ENCODE assay signal across 28 cellular contexts in genomic region chr15:47918877-47919276, GRCh38.
"Had no signal": no experiment of that assay in that cellular context is flagged by ENCODE, and none has a peak within 500 bp of the region (broad histone marks: within the 10 kb centered on the region; RNA-seq: fewer than 3 reads in every experiment).

No MANE protein-coding gene starts in this region.

- H2AFZ ChIP-seq: neural progenitor cell, parathyroid adenoma had no signal

- ATAC-seq: natural killer cell; psoas muscle; right cardiac atrium; sciatic nerve; stimulated activated memory B cell treated with anti-CD40 and anti-IgM and Interleukin-4, amounts not matched to agents 10 μg/mL and 1 μg/mL and 100 μg/mL, for 72 hours; stimulated activated naive CD8-positive, alpha-beta T cell treated with anti-CD3 and anti-CD28 coated beads, Interleukin-15, amount 100 ng/mL, for 72 hours; stimulated activated naive CD8-positive, alpha-beta T cell treated with anti-CD3 and anti-CD28 coated beads, Interleukin-15, Interleukin-2, amounts not matched to agents 100 U/mL and 50 U/mL, for 24 hours; upper lobe of right lung had no signal

- H3K27me3 ChIP-seq: neural progenitor cell, ovary, spleen, testis, tibial artery, transverse colon, upper lobe of right lung, uterus had no signal

- H3K79me2 ChIP-seq: parathyroid adenoma had no signal

- H3K9me3 ChIP-seq: ovary, psoas muscle, spleen, suprapubic skin, testis, tibial artery, transverse colon, upper lobe of right lung, uterus had no signal

- H3K4me2 ChIP-seq: neural progenitor cell, smooth muscle cell had no signal

- H3K36me3 ChIP-seq: neural progenitor cell, ovary, spleen, suprapubic skin, tibial artery, transverse colon, upper lobe of right lung, uterus had no signal

- H3K27ac ChIP-seq: neural progenitor cell, ovary, parathyroid adenoma, psoas muscle, skin epidermis, spleen, suprapubic skin, testis, tibial artery, transverse colon, upper lobe of right lung, uterus had no signal

- H3K4me1 ChIP-seq: neural progenitor cell, parathyroid adenoma, psoas muscle, spleen, suprapubic skin, testis, tibial artery, transverse colon, upper lobe of right lung, uterus had no signal

- H3K4me3 ChIP-seq: neural progenitor cell, ovary, psoas muscle, skin epidermis, smooth muscle cell, spleen, suprapubic skin, testis, tibial artery, transverse colon, upper lobe of right lung, uterus had no signal

- H3K9ac ChIP-seq: neural progenitor cell, parathyroid adenoma had no signal

- DNase-seq: natural killer cell; occipital lobe; ovary; posterior cingulate gyrus; psoas muscle; right cardiac atrium; spleen; stimulated activated CD4-positive, alpha-beta T cell treated with anti-CD3 and anti-CD28 coated beads, Interleukin-12 subunit alpha, Interleukin-12 subunit beta, amount 100 ng/mL, for 4 hours; stimulated activated CD4-positive, alpha-beta T cell treated with anti-CD3 and anti-CD28 coated beads, Interleukin-1b, Interleukin-23, amount 100 ng/mL, for 48 hours; stimulated activated CD4-positive, alpha-beta T cell treated with anti-CD3 and anti-CD28 coated beads, Interleukin-4, amount 100 ng/mL, for 1 hour; stimulated activated CD4-positive, alpha-beta T cell treated with anti-CD3 and anti-CD28 coated beads, Interleukin-4, amount 100 ng/mL, for 4 hours; stimulated activated CD8-positive, alpha-beta memory T cell treated with anti-CD3 and anti-CD28 coated beads, Interleukin-4, amount 100 ng/mL, for 48 hours; stimulated activated naive CD4-positive, alpha-beta T cell; stimulated activated naive CD8-positive, alpha-beta T cell treated with anti-CD3 and anti-CD28 coated beads, Interleukin-15, amount 100 ng/mL, for 72 hours; stimulated activated naive CD8-positive, alpha-beta T cell treated with anti-CD3 and anti-CD28 coated beads, Interleukin-15, Interleukin-2, amounts not matched to agents 100 U/mL and 50 U/mL, for 24 hours; substantia nigra; testis; tibial artery; transverse colon; upper lobe of right lung; uterus had no signal
